In the genomic region with DNA sequence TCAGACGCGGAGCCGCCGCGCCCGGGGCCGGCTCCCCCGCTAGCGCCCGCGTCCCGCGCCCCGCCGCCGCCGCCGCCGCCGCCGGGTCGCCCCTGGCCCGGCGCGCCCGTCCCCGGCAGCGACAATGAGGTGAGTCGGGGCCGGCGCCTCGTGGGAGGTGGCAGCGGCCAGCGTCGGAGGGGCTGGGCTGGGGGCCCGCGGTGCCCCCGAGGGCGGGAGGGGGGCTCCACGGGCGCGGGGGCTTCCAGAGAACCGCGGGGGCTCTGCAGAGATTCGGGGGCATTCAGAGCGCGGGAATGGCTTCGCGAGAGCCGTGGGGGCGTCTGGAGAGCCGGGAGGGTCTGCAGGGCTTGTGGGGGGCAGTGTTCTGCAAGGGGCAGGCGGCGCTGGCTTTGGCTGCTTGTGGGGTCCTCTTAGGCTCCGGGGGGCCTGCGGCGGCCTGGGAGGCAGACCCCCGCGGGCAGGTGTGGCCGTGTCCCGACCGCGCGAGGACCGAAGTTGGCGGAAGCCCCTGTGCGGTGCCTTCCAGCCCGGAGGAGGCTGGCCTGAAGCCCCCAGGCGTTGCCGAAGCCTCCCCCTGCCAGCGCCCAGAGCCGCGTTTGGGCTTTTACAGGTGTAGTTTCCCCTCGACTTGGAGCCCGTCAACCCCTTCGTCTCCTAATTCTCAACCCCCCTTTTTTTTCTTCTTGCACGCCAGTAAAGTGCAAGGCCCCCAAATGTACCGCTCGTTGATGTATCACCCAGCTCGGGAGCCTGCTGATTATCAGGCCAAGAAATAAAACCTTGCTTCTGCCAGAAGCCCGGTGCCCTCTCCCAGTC, we compare ENCODE assay signal across 9 cellular contexts.
DNase-seq lines count a peak whose midpoint lies in the region; ATAC-seq, FAIRE-seq and TF ChIP-seq lines count a peak whose summit lies in the region.
"Had no signal": no experiment of that assay in that cellular context is flagged by ENCODE, and none has a peak within 500 bp of the region (broad histone marks: within the 10 kb centered on the region; RNA-seq: fewer than 3 reads in every experiment).

No MANE protein-coding gene starts in this region.

- H3K27ac ChIP-seq in 22Rv1 (peak overlapping the region; percentile 44; the same call in 1 of the 2 replicates), osteoblast (ENCODE audit: low read depth, low read length) (peak overlapping the region; percentile 40)

- H2AFZ ChIP-seq in osteoblast (ENCODE audit: low read length), result peak overlapping the region; percentile 87

- no peaks in the 10 kb centered on the region for H3K27me3 ChIP-seq in osteoblast (ENCODE audit: insufficient read depth, low read length)

- ATAC-seq in GM18868 (IDR thresholded peaks at IDR 0.05; ENCODE audit: unreplicated experiment) (peak; percentile 33), esophagus mucosa (peak; percentile 12)

- peaks cover 7% of the 10 kb centered on the region for H4K20me1 ChIP-seq in osteoblast (ENCODE audit: insufficient read depth, low read length)

- H3K4me3 ChIP-seq in osteoblast (ENCODE audit: insufficient read depth, low read length), result peak overlapping the region; percentile 78

- H3K79me2 ChIP-seq in osteoblast (ENCODE audit: insufficient read depth, low read length), result peaks cover 33% of the 10 kb centered on the region

- TF ChIP-seq POLR2A in GM12891 (IDR thresholded peaks at IDR 0.05; ENCODE audit: low read depth, low read length), result no peak

- peak; percentile 13 for DNase-seq in HT1080 (ENCODE audit: low read depth)
- DNase-seq in activated CD4-positive, alpha-beta T cell treated with anti-CD3 and anti-CD28 coated beads, Interleukin-2, amount 50 U/mL, for 48 hours, result peak; percentile 16 to 34
- peak; percentile 92 for DNase-seq in osteoblast (ENCODE audit: insufficient read length, low spot score, missing footprints)
- no peak for DNase-seq in GM12891 (ENCODE audit: insufficient read length, low spot score)
- DNase-seq in DMS153 (lab: John Stamatoyannopoulos, UW), result no peak

- H3K9me3 ChIP-seq in osteoblast (ENCODE audit: low read depth, low read length), result peaks cover 3% of the 10 kb centered on the region

- FAIRE-seq in GM12891 (lab: Jason Lieb, UNC), result no peak
- FAIRE-seq: islet of Langerhans had no signal

- H3K36me3 ChIP-seq in osteoblast (ENCODE audit: insufficient read depth, low read length), result no peaks in the 10 kb centered on the region

- peak overlapping the region; percentile 89 for H3K4me2 ChIP-seq in osteoblast (ENCODE audit: insufficient read depth, low read length)

- H3K4me1 ChIP-seq in osteoblast (ENCODE audit: insufficient read depth, low read length), result peaks cover 20% of the 10 kb centered on the region

- TF ChIP-seq CTCF in 22Rv1 (IDR thresholded peaks at IDR 0.05) (no peak), osteoblast (IDR thresholded peaks at IDR 0.05; ENCODE audit: extremely low read depth, low read depth, low read length) (no peak)

TF ChIP-seq in GM12891, 5 proteins besides CTCF, POLR2A, EP300 and RAD21:
- TF ChIP-seq POU2F2 (IDR thresholded peaks at IDR 0.05; ENCODE audit: low read depth, low read length), result no peak
- TF ChIP-seq PAX5 (IDR thresholded peaks at IDR 0.05; ENCODE audit: insufficient read depth, low read length, severe bottlenecking), result no peak
- TF ChIP-seq SPI1 (IDR thresholded peaks at IDR 0.05; ENCODE audit: low read depth, low read length), result no peak
- no peak for TF ChIP-seq POLR2AphosphoS5 (IDR thresholded peaks at IDR 0.05; ENCODE audit: low read depth, low read length)
- no peak for TF ChIP-seq TAF1 (IDR thresholded peaks at IDR 0.05; ENCODE audit: low read depth, low read length)

Comparison
In these comparisons a context has a peak if more than half of its experiments do, and no peak if none do; other contexts are left out.
1. DNase-seq: peak in HT1080 (single experiment), activated CD4-positive, alpha-beta T cell treated with anti-CD3 and anti-CD28 coated beads, Interleukin-2, amount 50 U/mL, for 48 hours (2 of 2) and osteoblast (single experiment); none in GM12891 (single experiment) and DMS153 (single experiment).